ENCODE assay signal across 28 cellular contexts in the genomic region with DNA sequence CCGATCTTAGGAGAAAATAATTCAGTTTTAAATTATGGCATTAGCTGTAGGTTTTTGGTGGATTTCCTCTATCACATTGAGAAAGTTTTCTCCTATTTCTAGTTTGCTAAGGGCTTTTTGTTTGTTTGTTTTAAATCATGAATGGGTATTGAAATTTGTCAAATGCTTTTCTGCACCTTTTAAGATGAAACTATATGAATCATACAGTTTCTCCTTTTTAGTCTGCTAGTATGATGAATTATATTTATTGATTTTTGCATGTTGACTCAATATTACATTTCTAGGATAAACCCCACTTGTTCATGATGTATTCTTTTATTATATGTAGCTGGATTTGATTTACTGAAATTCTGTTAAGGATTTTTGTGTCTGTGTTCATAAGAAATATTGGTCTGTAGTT.
"Had no signal": no experiment of that assay in that cellular context is flagged by ENCODE, and none has a peak within 500 bp of the region (broad histone marks: within the 10 kb centered on the region; RNA-seq: fewer than 3 reads in every experiment).

No MANE protein-coding gene starts in this region.

- DNase-seq: activated CD4-positive, alpha-beta memory T cell treated with anti-CD3 and anti-CD28 coated beads for 36 hours; activated CD4-positive, alpha-beta T cell treated with anti-CD3 and anti-CD28 coated beads for 1 hour; activated CD4-positive, alpha-beta T cell treated with anti-CD3 and anti-CD28 coated beads for 48 hours; activated CD8-positive, alpha-beta memory T cell treated with anti-CD3 and anti-CD28 coated beads, Interleukin-2, amount 10 ng/mL, durations not matched to agents 7 days and 5 days; activated CD8-positive, alpha-beta memory T cell treated with anti-CD3 and anti-CD28 coated beads, Interleukin-2, amount 50 U/mL, for 4 hours; activated CD8-positive, alpha-beta T cell treated with anti-CD3 and anti-CD28 coated beads, Interleukin-2, amount 10 ng/mL, durations not matched to agents 7 days and 5 days; activated gamma-delta T cell; activated naive CD4-positive, alpha-beta T cell; activated naive CD4-positive, alpha-beta T cell treated with anti-CD3 and anti-CD28 coated beads, Interleukin-2, amount 10 ng/mL, durations not matched to agents 7 days and 5 days; activated naive CD8-positive, alpha-beta T cell treated with anti-CD3 and anti-CD28 coated beads, Interleukin-2, amount 10 ng/mL, durations not matched to agents 7 days and 5 days; activated T-cell treated with anti-CD3 and anti-CD28 coated beads, Interleukin-2, amount 50 U/mL, for 1 hour; activated T-cell treated with anti-CD3 and anti-CD28 coated beads, Interleukin-2, amount 50 U/mL, for 48 hours; central memory CD4-positive, alpha-beta T cell; cerebellar nuclear complex; colonic mucosa; effector memory CD4-positive, alpha-beta T cell; endodermal cell; erythroblast; foreskin keratinocyte; gastrocnemius medialis; glutamatergic neuron; heart left ventricle; T-helper 2 cell had no signal

- H3K4me1 Mint-ChIP-seq: activated CD8-positive, alpha-beta memory T cell treated with anti-CD3 and anti-CD28 coated beads, Interleukin-2, amount 10 ng/mL, durations not matched to agents 7 days and 5 days; activated naive CD4-positive, alpha-beta T cell treated with anti-CD3 and anti-CD28 coated beads, Interleukin-2, amount 10 ng/mL, durations not matched to agents 7 days and 5 days; activated naive CD8-positive, alpha-beta T cell treated with anti-CD3 and anti-CD28 coated beads, Interleukin-2, amount 10 ng/mL, durations not matched to agents 7 days and 5 days; endodermal cell; WTC11 had no signal

- FAIRE-seq: TTC549 had no signal

- H3K9me3 Mint-ChIP-seq: activated CD4-positive, alpha-beta memory T cell treated with anti-CD3 and anti-CD28 coated beads for 36 hours; activated naive CD4-positive, alpha-beta T cell treated with anti-CD3 and anti-CD28 coated beads, Interleukin-2, amount 10 ng/mL, durations not matched to agents 7 days and 5 days; activated naive CD4-positive, alpha-beta T cell treated with anti-CD3 and anti-CD28 coated beads, Interleukin-2, amount 50 U/mL, for 72 hours; endodermal cell had no signal

- H3K27ac Mint-ChIP-seq: activated CD4-positive, alpha-beta memory T cell treated with anti-CD3 and anti-CD28 coated beads for 36 hours; activated CD8-positive, alpha-beta memory T cell treated with anti-CD3 and anti-CD28 coated beads, Interleukin-2, amount 10 ng/mL, durations not matched to agents 7 days and 5 days; activated CD8-positive, alpha-beta T cell treated with anti-CD3 and anti-CD28 coated beads, Interleukin-2, amount 10 ng/mL, durations not matched to agents 7 days and 5 days; activated naive CD4-positive, alpha-beta T cell treated with anti-CD3 and anti-CD28 coated beads, Interleukin-2, amount 10 ng/mL, durations not matched to agents 7 days and 5 days; activated naive CD4-positive, alpha-beta T cell treated with anti-CD3 and anti-CD28 coated beads, Interleukin-2, amount 50 U/mL, for 72 hours; activated naive CD8-positive, alpha-beta T cell treated with anti-CD3 and anti-CD28 coated beads, Interleukin-2, amount 10 ng/mL, durations not matched to agents 7 days and 5 days; brain; endodermal cell; WTC11 had no signal

- ATAC-seq: activated CD8-positive, alpha-beta memory T cell treated with anti-CD3 and anti-CD28 coated beads, Interleukin-2, amount 10 ng/mL, durations not matched to agents 7 days and 5 days; activated CD8-positive, alpha-beta T cell treated with anti-CD3 and anti-CD28 coated beads, Interleukin-2, amount 10 ng/mL, durations not matched to agents 7 days and 5 days; foreskin keratinocyte; gastrocnemius medialis; heart left ventricle; WTC11 had no signal

- H3K27me3 Mint-ChIP-seq: activated CD4-positive, alpha-beta memory T cell treated with anti-CD3 and anti-CD28 coated beads for 36 hours; activated CD8-positive, alpha-beta memory T cell treated with anti-CD3 and anti-CD28 coated beads, Interleukin-2, amount 10 ng/mL, durations not matched to agents 7 days and 5 days; activated naive CD8-positive, alpha-beta T cell treated with anti-CD3 and anti-CD28 coated beads, Interleukin-2, amount 10 ng/mL, durations not matched to agents 7 days and 5 days; brain had no signal

- H3K36me3 Mint-ChIP-seq: activated CD4-positive, alpha-beta memory T cell treated with anti-CD3 and anti-CD28 coated beads for 36 hours; activated CD8-positive, alpha-beta memory T cell treated with anti-CD3 and anti-CD28 coated beads, Interleukin-2, amount 10 ng/mL, durations not matched to agents 7 days and 5 days; activated naive CD4-positive, alpha-beta T cell treated with anti-CD3 and anti-CD28 coated beads, Interleukin-2, amount 10 ng/mL, durations not matched to agents 7 days and 5 days; activated naive CD4-positive, alpha-beta T cell treated with anti-CD3 and anti-CD28 coated beads, Interleukin-2, amount 50 U/mL, for 72 hours; brain; WTC11 had no signal

- H3K4me3 Mint-ChIP-seq: activated CD4-positive, alpha-beta memory T cell treated with anti-CD3 and anti-CD28 coated beads for 36 hours; activated CD8-positive, alpha-beta memory T cell treated with anti-CD3 and anti-CD28 coated beads, Interleukin-2, amount 10 ng/mL, durations not matched to agents 7 days and 5 days; activated CD8-positive, alpha-beta T cell treated with anti-CD3 and anti-CD28 coated beads, Interleukin-2, amount 10 ng/mL, durations not matched to agents 7 days and 5 days; activated naive CD4-positive, alpha-beta T cell treated with anti-CD3 and anti-CD28 coated beads, Interleukin-2, amount 10 ng/mL, durations not matched to agents 7 days and 5 days; activated naive CD8-positive, alpha-beta T cell treated with anti-CD3 and anti-CD28 coated beads, Interleukin-2, amount 10 ng/mL, durations not matched to agents 7 days and 5 days; activated T-helper 1 cell treated with anti-CD3 and anti-CD28 coated beads, Interleukin-12 subunit alpha, Interleukin-12 subunit beta, Interleukin-2, Interleukin-4 antibody, amounts not matched to agents 30 ng/mL and 10 ng/mL and 1 ng/mL, durations not matched to agents 14 hours and 24 hours and 36 hours; brain; endodermal cell; WTC11 had no signal
